ENCODE assay signal across 1 cellular context in the genomic region with DNA sequence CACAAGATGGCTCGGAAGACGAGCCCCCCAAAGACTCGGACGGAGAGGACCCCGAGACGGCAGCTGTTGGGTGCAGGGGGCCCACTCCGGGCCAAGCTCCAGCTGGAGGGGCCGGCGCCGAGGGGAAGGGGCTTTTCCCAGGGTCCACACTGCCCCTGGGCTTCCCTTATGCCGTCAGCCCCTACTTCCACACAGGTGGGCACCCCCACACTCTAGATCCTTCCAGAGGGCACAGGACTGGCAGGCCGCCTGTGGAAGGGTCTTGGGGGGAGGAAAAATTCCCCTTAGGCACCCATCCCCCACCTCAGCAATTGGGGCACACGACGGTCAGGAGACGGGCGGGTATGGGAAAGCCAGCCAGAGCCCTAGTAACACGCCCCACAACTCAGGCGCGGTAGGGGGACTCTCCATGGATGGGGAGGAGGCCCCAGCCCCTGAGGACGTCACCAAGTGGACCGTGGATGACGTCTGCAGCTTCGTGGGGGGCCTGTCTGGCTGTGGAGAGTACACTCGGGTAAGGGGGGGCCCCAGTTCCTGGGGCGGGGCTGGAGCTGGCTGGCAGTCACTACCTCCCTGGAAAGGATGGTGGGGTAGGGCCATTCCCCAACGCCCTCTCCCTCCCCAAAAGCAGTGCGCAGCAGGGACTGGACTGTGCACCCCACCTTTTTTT.
TF ChIP-seq lines count a peak whose summit lies in the region.

No MANE protein-coding gene starts in this region.

TF ChIP-seq in HEK293, 187 proteins besides CTCF, POLR2A, EP300 and RAD21 (continued from another document and continues in another):
- TF ChIP-seq ZNF747 (tag by site-specific recombination; IDR thresholded peaks at IDR 0.05) (no peak), KLF7 (tag by site-specific recombination; IDR thresholded peaks at IDR 0.05; ENCODE audit: borderline replicate concordance) (peak; percentile 90), ZNF350 (tag by site-specific recombination; IDR thresholded peaks at IDR 0.05) (no peak), ZNF324 (tag by site-specific recombination; IDR thresholded peaks at IDR 0.05) (no peak), GFI1B (tag by site-specific recombination; IDR thresholded peaks at IDR 0.05) (no peak), KLF8 (tag by site-specific recombination; IDR thresholded peaks at IDR 0.05) (peak; percentile 99), ZNF114 (tag by site-specific recombination; IDR thresholded peaks at IDR 0.05) (no peak), HOXD13 (CRISPR knock-in tag; IDR thresholded peaks at IDR 0.05; ENCODE audit: borderline replicate concordance) (no peak), ZNF211 (tag by site-specific recombination; IDR thresholded peaks at IDR 0.05; ENCODE audit: low read depth) (no peak), ZNF768 (tag by site-specific recombination; IDR thresholded peaks at IDR 0.05) (no peak), ZNF624 (tag by site-specific recombination; IDR thresholded peaks at IDR 0.05) (no peak), ZNF248 (tag by site-specific recombination; IDR thresholded peaks at IDR 0.05) (no peak), ZBTB8A (tag by site-specific recombination; IDR thresholded peaks at IDR 0.05) (peak; percentile 97), ZNF366 (tag by site-specific recombination; conservative IDR thresholded peaks at IDR 0.05) (no peak), FEZF1 (tag by site-specific recombination; IDR thresholded peaks at IDR 0.05) (peak; percentile 52; the same call in 1 of the 2 replicates), TCF7L2 (IDR thresholded peaks at IDR 0.05; ENCODE audit: borderline replicate concordance, low read depth, low read length) (no peak), ZBTB7A (tag by site-specific recombination; IDR thresholded peaks at IDR 0.05; ENCODE audit: low read depth) (peak; percentile 94), ZNF530 (tag by site-specific recombination; IDR thresholded peaks at IDR 0.05; ENCODE audit: low read depth) (no peak), KLF16 (tag by site-specific recombination; IDR thresholded peaks at IDR 0.05) (peak; percentile 88), OVOL3 (tag by site-specific recombination; IDR thresholded peaks at IDR 0.05) (no peak), ZNF791 (tag by site-specific recombination; IDR thresholded peaks at IDR 0.05) (no peak)
- TF ChIP-seq, protein P1, sequence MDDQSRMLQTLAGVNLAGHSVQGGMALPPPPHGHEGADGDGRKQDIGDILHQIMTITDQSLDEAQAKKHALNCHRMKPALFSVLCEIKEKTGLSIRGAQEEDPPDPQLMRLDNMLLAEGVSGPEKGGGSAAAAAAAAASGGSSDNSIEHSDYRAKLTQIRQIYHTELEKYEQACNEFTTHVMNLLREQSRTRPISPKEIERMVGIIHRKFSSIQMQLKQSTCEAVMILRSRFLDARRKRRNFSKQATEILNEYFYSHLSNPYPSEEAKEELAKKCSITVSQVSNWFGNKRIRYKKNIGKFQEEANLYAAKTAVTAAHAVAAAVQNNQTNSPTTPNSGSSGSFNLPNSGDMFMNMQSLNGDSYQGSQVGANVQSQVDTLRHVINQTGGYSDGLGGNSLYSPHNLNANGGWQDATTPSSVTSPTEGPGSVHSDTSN (CRISPR knock-in tag; IDR thresholded peaks at IDR 0.05) = no peak
- TF ChIP-seq, protein P2, sequence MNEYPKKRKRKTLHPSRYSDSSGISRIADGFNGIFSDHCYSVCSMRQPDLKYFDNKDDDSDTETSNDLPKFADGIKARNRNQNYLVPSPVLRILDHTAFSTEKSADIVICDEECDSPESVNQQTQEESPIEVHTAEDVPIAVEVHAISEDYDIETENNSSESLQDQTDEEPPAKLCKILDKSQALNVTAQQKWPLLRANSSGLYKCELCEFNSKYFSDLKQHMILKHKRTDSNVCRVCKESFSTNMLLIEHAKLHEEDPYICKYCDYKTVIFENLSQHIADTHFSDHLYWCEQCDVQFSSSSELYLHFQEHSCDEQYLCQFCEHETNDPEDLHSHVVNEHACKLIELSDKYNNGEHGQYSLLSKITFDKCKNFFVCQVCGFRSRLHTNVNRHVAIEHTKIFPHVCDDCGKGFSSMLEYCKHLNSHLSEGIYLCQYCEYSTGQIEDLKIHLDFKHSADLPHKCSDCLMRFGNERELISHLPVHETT (tag by site-specific recombination; IDR thresholded peaks at IDR 0.05) = peak; percentile 80; the same call in 1 of the 2 replicates
- TF ChIP-seq, protein P3, sequence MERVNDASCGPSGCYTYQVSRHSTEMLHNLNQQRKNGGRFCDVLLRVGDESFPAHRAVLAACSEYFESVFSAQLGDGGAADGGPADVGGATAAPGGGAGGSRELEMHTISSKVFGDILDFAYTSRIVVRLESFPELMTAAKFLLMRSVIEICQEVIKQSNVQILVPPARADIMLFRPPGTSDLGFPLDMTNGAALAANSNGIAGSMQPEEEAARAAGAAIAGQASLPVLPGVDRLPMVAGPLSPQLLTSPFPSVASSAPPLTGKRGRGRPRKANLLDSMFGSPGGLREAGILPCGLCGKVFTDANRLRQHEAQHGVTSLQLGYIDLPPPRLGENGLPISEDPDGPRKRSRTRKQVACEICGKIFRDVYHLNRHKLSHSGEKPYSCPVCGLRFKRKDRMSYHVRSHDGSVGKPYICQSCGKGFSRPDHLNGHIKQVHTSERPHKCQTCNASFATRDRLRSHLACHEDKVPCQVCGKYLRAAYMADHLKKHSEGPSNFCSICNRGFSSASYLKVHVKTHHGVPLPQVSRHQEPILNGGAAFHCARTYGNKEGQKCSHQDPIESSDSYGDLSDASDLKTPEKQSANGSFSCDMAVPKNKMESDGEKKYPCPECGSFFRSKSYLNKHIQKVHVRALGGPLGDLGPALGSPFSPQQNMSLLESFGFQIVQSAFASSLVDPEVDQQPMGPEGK (tag by site-specific recombination; IDR thresholded peaks at IDR 0.05) = peak; percentile 98
- TF ChIP-seq, protein P4, sequence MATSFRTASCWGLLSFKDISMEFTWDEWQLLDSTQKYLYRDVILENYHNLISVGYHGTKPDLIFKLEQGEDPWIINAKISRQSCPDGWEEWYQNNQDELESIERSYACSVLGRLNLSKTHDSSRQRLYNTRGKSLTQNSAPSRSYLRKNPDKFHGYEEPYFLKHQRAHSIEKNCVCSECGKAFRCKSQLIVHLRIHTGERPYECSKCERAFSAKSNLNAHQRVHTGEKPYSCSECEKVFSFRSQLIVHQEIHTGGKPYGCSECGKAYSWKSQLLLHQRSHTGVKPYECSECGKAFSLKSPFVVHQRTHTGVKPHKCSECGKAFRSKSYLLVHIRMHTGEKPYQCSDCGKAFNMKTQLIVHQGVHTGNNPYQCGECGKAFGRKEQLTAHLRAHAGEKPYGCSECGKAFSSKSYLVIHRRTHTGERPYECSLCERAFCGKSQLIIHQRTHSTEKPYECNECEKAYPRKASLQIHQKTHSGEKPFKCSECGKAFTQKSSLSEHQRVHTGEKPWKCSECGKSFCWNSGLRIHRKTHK (tag by site-specific recombination; IDR thresholded peaks at IDR 0.05) = no peak
- TF ChIP-seq, protein P5, sequence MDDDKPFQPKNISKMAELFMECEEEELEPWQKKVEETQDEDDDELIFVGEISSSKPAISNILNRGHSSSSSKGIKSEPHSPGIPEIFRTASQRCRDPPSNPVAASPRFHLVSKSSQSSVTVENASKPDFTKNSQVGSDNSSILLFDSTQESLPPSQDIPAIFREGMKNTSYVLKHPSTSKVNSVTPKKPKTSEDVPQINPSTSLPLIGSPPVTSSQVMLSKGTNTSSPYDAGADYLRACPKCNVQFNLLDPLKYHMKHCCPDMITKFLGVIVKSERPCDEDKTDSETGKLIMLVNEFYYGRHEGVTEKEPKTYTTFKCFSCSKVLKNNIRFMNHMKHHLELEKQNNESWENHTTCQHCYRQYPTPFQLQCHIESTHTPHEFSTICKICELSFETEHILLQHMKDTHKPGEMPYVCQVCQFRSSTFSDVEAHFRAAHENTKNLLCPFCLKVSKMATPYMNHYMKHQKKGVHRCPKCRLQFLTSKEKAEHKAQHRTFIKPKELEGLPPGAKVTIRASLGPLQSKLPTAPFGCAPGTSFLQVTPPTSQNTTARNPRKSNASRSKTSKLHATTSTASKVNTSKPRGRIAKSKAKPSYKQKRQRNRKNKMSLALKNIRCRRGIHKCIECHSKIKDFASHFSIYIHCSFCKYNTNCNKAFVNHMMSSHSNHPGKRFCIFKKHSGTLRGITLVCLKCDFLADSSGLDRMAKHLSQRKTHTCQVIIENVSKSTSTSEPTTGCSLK (tag by site-specific recombination; IDR thresholded peaks at IDR 0.05) = no peak
- TF ChIP-seq, protein P6, sequence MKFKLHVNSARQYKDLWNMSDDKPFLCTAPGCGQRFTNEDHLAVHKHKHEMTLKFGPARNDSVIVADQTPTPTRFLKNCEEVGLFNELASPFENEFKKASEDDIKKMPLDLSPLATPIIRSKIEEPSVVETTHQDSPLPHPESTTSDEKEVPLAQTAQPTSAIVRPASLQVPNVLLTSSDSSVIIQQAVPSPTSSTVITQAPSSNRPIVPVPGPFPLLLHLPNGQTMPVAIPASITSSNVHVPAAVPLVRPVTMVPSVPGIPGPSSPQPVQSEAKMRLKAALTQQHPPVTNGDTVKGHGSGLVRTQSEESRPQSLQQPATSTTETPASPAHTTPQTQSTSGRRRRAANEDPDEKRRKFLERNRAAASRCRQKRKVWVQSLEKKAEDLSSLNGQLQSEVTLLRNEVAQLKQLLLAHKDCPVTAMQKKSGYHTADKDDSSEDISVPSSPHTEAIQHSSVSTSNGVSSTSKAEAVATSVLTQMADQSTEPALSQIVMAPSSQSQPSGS (tag by site-specific recombination; IDR thresholded peaks at IDR 0.05; ENCODE audit: low read depth) = peak; percentile 93
- TF ChIP-seq, protein P7, sequence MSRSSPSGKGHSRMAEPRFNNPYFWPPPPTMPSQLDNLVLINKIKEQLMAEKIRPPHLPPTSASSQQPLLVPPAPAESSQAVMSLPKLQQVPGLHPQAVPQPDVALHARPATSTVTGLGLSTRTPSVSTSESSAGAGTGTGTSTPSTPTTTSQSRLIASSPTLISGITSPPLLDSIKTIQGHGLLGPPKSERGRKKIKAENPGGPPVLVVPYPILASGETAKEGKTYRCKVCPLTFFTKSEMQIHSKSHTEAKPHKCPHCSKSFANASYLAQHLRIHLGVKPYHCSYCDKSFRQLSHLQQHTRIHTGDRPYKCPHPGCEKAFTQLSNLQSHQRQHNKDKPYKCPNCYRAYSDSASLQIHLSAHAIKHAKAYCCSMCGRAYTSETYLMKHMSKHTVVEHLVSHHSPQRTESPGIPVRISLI (tag by site-specific recombination; IDR thresholded peaks at IDR 0.05) = no peak
- TF ChIP-seq, protein P8, sequence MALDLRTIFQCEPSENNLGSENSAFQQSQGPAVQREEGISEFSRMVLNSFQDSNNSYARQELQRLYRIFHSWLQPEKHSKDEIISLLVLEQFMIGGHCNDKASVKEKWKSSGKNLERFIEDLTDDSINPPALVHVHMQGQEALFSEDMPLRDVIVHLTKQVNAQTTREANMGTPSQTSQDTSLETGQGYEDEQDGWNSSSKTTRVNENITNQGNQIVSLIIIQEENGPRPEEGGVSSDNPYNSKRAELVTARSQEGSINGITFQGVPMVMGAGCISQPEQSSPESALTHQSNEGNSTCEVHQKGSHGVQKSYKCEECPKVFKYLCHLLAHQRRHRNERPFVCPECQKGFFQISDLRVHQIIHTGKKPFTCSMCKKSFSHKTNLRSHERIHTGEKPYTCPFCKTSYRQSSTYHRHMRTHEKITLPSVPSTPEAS (tag by site-specific recombination; IDR thresholded peaks at IDR 0.05) = no peak
- TF ChIP-seq, protein P9, sequence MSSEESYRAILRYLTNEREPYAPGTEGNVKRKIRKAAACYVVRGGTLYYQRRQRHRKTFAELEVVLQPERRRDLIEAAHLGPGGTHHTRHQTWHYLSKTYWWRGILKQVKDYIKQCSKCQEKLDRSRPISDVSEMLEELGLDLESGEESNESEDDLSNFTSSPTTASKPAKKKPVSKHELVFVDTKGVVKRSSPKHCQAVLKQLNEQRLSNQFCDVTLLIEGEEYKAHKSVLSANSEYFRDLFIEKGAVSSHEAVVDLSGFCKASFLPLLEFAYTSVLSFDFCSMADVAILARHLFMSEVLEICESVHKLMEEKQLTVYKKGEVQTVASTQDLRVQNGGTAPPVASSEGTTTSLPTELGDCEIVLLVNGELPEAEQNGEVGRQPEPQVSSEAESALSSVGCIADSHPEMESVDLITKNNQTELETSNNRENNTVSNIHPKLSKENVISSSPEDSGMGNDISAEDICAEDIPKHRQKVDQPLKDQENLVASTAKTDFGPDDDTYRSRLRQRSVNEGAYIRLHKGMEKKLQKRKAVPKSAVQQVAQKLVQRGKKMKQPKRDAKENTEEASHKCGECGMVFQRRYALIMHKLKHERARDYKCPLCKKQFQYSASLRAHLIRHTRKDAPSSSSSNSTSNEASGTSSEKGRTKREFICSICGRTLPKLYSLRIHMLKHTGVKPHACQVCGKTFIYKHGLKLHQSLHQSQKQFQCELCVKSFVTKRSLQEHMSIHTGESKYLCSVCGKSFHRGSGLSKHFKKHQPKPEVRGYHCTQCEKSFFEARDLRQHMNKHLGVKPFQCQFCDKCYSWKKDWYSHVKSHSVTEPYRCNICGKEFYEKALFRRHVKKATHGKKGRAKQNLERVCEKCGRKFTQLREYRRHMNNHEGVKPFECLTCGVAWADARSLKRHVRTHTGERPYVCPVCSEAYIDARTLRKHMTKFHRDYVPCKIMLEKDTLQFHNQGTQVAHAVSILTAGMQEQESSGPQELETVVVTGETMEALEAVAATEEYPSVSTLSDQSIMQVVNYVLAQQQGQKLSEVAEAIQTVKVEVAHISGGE (tag by site-specific recombination; conservative IDR thresholded peaks at IDR 0.05; ENCODE audit: low read depth) = no peak
- TF ChIP-seq, protein P10, sequence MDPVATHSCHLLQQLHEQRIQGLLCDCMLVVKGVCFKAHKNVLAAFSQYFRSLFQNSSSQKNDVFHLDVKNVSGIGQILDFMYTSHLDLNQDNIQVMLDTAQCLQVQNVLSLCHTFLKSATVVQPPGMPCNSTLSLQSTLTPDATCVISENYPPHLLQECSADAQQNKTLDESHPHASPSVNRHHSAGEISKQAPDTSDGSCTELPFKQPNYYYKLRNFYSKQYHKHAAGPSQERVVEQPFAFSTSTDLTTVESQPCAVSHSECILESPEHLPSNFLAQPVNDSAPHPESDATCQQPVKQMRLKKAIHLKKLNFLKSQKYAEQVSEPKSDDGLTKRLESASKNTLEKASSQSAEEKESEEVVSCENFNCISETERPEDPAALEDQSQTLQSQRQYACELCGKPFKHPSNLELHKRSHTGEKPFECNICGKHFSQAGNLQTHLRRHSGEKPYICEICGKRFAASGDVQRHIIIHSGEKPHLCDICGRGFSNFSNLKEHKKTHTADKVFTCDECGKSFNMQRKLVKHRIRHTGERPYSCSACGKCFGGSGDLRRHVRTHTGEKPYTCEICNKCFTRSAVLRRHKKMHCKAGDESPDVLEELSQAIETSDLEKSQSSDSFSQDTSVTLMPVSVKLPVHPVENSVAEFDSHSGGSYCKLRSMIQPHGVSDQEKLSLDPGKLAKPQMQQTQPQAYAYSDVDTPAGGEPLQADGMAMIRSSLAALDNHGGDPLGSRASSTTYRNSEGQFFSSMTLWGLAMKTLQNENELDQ (tag by site-specific recombination; IDR thresholded peaks at IDR 0.05; ENCODE audit: low read depth) = no peak
